In the genomic region with DNA sequence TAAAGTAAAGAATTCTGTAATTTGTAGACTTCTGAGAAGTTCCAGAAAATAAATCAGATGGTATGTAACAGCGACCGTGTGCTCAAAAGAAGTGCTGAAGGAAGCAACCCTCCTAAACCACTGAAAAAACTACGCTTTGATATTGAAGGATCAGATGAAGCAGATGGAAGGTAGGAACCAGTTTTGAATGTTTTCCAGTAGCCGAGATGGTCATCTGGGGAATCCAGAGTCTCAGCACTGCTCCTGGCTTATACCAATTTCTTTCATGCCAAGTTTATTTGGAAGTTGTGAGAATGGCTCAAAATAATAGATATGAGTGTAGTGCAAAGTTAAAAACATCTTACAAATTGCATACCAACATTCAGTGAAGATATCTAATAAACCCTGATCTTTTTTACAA, we compare ENCODE assay signal across 18 cellular contexts.
"Had no signal": no experiment of that assay in that cellular context is flagged by ENCODE, and none has a peak within 500 bp of the region (broad histone marks: within the 10 kb centered on the region; RNA-seq: fewer than 3 reads in every experiment).

No MANE protein-coding gene starts in this region.

- DNase-seq: activated B cell treated with CpG ODN at 0.5 μM for 24 hours; activated CD4-positive, alpha-beta T cell treated with anti-CD3 and anti-CD28 coated beads, Interleukin-2, amount 10 ng/mL, durations not matched to agents 24 days and 14 days; activated CD8-positive, alpha-beta memory T cell treated with anti-CD3 and anti-CD28 coated beads, Interleukin-2, amount 50 U/mL, for 4 hours; activated CD8-positive, alpha-beta T cell treated with anti-CD3 and anti-CD28 coated beads, Interleukin-2, amount 10 ng/mL, durations not matched to agents 7 days and 5 days; activated gamma-delta T cell; activated T-cell treated with anti-CD3 and anti-CD28 coated beads, Interleukin-2, amount 50 U/mL, for 72 hours; central memory CD4-positive, alpha-beta T cell; glutamatergic neuron; immature natural killer cell; left colon; psoas muscle; sigmoid colon; stimulated activated CD4-positive, alpha-beta T cell treated with anti-CD3 and anti-CD28 coated beads, Interleukin-1b, Interleukin-23, amount 100 ng/mL, for 48 hours; stomach; T-helper 2 cell had no signal

- H3K27me3 Mint-ChIP-seq: activated B cell treated with CpG ODN at 0.5 μM for 24 hours; activated CD4-positive, alpha-beta T cell treated with anti-CD3 and anti-CD28 coated beads, Interleukin-2, amount 10 ng/mL, durations not matched to agents 24 days and 14 days; activated naive CD8-positive, alpha-beta T cell; brain had no signal

- H3K9me3 ChIP-seq: psoas muscle, sigmoid colon, stomach had no signal

- H3K27ac ChIP-seq: psoas muscle had no signal

- H3K4me1 Mint-ChIP-seq: brain, immature natural killer cell had no signal

- H3K4me3 Mint-ChIP-seq: activated B cell treated with CpG ODN at 0.5 μM for 24 hours; activated CD4-positive, alpha-beta T cell treated with anti-CD3 and anti-CD28 coated beads, Interleukin-2, amount 10 ng/mL, durations not matched to agents 24 days and 14 days; activated CD8-positive, alpha-beta T cell treated with anti-CD3 and anti-CD28 coated beads, Interleukin-2, amount 10 ng/mL, durations not matched to agents 7 days and 5 days; activated naive CD8-positive, alpha-beta T cell; activated T-cell treated with anti-CD3 and anti-CD28 coated beads, Interleukin-2, amount 50 U/mL, for 72 hours; brain; immature natural killer cell; neural crest cell had no signal

- H3K9me3 Mint-ChIP-seq: activated B cell treated with CpG ODN at 0.5 μM for 24 hours; activated T-cell treated with anti-CD3 and anti-CD28 coated beads, Interleukin-2, amount 50 U/mL, for 72 hours; immature natural killer cell had no signal

- H3K27me3 ChIP-seq: sigmoid colon, stomach had no signal

- H3K4me3 ChIP-seq: psoas muscle, stomach had no signal

- H3K27ac Mint-ChIP-seq: activated B cell treated with CpG ODN at 0.5 μM for 24 hours; activated CD4-positive, alpha-beta T cell treated with anti-CD3 and anti-CD28 coated beads, Interleukin-2, amount 10 ng/mL, durations not matched to agents 24 days and 14 days; activated CD8-positive, alpha-beta T cell treated with anti-CD3 and anti-CD28 coated beads, Interleukin-2, amount 10 ng/mL, durations not matched to agents 7 days and 5 days; activated naive CD8-positive, alpha-beta T cell; activated T-cell treated with anti-CD3 and anti-CD28 coated beads, Interleukin-2, amount 50 U/mL, for 72 hours had no signal

- H3K4me1 ChIP-seq: psoas muscle, sigmoid colon, stomach had no signal
